In the genomic region with DNA sequence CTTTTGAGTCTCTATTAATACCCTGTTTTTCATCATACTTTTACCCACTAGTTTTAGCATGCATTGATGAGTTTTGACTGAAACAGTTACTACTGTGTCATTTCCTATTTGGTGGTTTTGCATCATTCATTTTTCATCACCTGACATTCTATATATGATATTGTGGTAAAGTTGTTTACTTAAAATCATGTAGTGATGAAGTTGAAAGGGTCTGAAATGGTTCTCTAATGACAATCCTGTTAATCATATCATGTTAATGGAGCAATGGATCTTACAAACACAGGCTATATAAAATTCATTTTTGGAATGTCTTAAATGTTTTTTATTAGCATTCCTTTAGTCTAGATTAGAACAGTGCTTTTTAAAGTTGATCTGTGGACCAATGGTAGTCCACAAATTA, we compare ENCODE assay signal across 13 cellular contexts.
DNase-seq lines count a peak whose midpoint lies in the region; ATAC-seq and TF ChIP-seq lines count a peak whose summit lies in the region.
"Had no signal": no experiment of that assay in that cellular context is flagged by ENCODE, and none has a peak within 500 bp of the region (broad histone marks: within the 10 kb centered on the region; RNA-seq: fewer than 3 reads in every experiment).

No MANE protein-coding gene starts in this region.

- no peak for TF ChIP-seq CTCF in GM12865 (IDR thresholded peaks at IDR 0.05; ENCODE audit: insufficient read depth, low read depth, low read length, missing control alignments)
- TF ChIP-seq CTCF in natural killer cell (IDR thresholded peaks at IDR 0.05): no peak

- peaks cover 4% of the 10 kb centered on the region for H3K9me3 Mint-ChIP-seq in activated naive CD8-positive, alpha-beta T cell treated with anti-CD3 and anti-CD28 coated beads, Interleukin-2, amount 50 U/mL, for 24 hours
- no peaks in the 10 kb centered on the region for H3K9me3 Mint-ChIP-seq in natural killer cell

- ATAC-seq in HG03175 (IDR thresholded peaks at IDR 0.05; ENCODE audit: unreplicated experiment) (peak; percentile 55), natural killer cell (peak; percentile 77 to 81 (median 81))
- ATAC-seq in activated naive CD8-positive, alpha-beta T cell treated with anti-CD3 and anti-CD28 coated beads, Interleukin-2, amount 50 U/mL, for 24 hours: peak; percentile 54

- H3K36me3 Mint-ChIP-seq in activated naive CD8-positive, alpha-beta T cell treated with anti-CD3 and anti-CD28 coated beads, Interleukin-2, amount 50 U/mL, for 24 hours (ENCODE audit: low read depth): peaks cover 22% of the 10 kb centered on the region
- no peaks in the 10 kb centered on the region for H3K36me3 Mint-ChIP-seq in natural killer cell

- H3K4me3 Mint-ChIP-seq in activated naive CD8-positive, alpha-beta T cell treated with anti-CD3 and anti-CD28 coated beads, Interleukin-2, amount 50 U/mL, for 24 hours: no peak overlapping the region
- H3K4me3 Mint-ChIP-seq in natural killer cell: peak overlapping the region; percentile 32

- peaks cover 38% of the 10 kb centered on the region for H3K4me1 Mint-ChIP-seq in activated naive CD8-positive, alpha-beta T cell treated with anti-CD3 and anti-CD28 coated beads, Interleukin-2, amount 50 U/mL, for 24 hours
- H3K4me1 Mint-ChIP-seq in natural killer cell: peaks cover 46 to 55% of the 10 kb centered on the region in 2 donors

- intact Hi-C loops in natural killer cell (cut with micrococcal nuclease): loop anchor here (1.0 to 10.0 kb wide), 2 partner anchors 85 to 246 kb away; no protein-coding TSS in a partner anchor

- DNase-seq in GM12865 (ENCODE audit: low read depth): peak; percentile 25
- DNase-seq in activated naive CD8-positive, alpha-beta T cell treated with anti-CD3 and anti-CD28 coated beads, Interleukin-2, amount 50 U/mL, for 24 hours: no peak
- DNase-seq in natural killer cell: no peak
- no peak for DNase-seq in OCI-M1 (lab: John Stamatoyannopoulos, UW)
- DNase-seq in inferior parietal cortex (ENCODE audit: extremely low spot score): no peak
- no peak for DNase-seq in UCSD-AML1 (lab: John Stamatoyannopoulos, UW; ENCODE audit: unreplicated experiment)
- DNase-seq: activated CD8-positive, alpha-beta memory T cell treated with anti-CD3 and anti-CD28 coated beads, Interleukin-2, amount 50 U/mL, for 48 hours; brain microvascular endothelial cell; DMS153; NCI-H2107; T-helper 9 cell had no signal

- no peaks in the 10 kb centered on the region for H3K27me3 Mint-ChIP-seq in activated naive CD8-positive, alpha-beta T cell treated with anti-CD3 and anti-CD28 coated beads, Interleukin-2, amount 50 U/mL, for 24 hours
- no peaks in the 10 kb centered on the region for H3K27me3 Mint-ChIP-seq in natural killer cell (ENCODE audit: low read depth in 2 of 2)

- H3K27ac Mint-ChIP-seq in activated naive CD8-positive, alpha-beta T cell treated with anti-CD3 and anti-CD28 coated beads, Interleukin-2, amount 50 U/mL, for 24 hours: peak overlapping the region; percentile 30
- H3K27ac Mint-ChIP-seq in natural killer cell: peak overlapping the region; percentile 81 to 88

- H3K4me3 ChIP-seq in GM12865 (ENCODE audit: low read depth, low read length): no peak overlapping the region
- H3K4me3 ChIP-seq: esophagus muscularis mucosa had no signal
